Comparison of ENCODE assay signal across 1 cellular context in genomic region chr17:60392845-60393702, GRCh38.
TF ChIP-seq lines count a peak whose summit lies in the region.

No MANE protein-coding gene starts in this region.

TF ChIP-seq in H1, 55 proteins besides CTCF, POLR2A, EP300 and RAD21:
- TF ChIP-seq SIX5 (IDR thresholded peaks at IDR 0.05; ENCODE audit: low read depth, low read length) (no peak), MAX (IDR thresholded peaks at IDR 0.05) (peak; percentile 73), E2F6 (IDR thresholded peaks at IDR 0.05) (peak; percentile 83; the same call in 1 of the 2 replicates)
